ENCODE assay signal across 29 cellular contexts in the genomic region with DNA sequence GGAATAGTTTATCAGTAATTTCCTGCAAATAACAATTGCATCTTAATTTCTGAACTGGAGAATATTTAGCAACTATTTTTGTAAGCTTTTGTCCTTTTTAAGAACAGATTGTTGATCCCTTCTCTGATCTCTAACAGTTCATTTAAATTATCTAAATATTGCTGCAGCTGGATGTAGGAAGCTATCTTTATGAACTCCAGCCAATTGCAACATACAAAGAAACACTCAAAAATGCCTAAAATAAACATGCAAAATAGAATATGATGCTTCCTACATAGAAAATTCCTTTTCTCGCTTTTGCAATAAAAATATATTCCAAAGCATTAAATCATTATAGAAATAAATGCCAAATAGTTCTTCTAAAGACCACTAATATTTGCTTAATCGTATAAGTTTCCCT.
"Had no signal": no experiment of that assay in that cellular context is flagged by ENCODE, and none has a peak within 500 bp of the region (broad histone marks: within the 10 kb centered on the region; RNA-seq: fewer than 3 reads in every experiment).

No MANE protein-coding gene starts in this region.

- DNase-seq: activated CD4-positive, alpha-beta memory T cell treated with anti-CD3 and anti-CD28 coated beads for 36 hours; activated CD4-positive, alpha-beta T cell treated with anti-CD3 and anti-CD28 coated beads, Interleukin-2, amount 10 ng/mL, durations not matched to agents 7 days and 5 days; activated CD4-positive, CD25-positive, alpha-beta regulatory T cell; activated CD8-positive, alpha-beta memory T cell treated with anti-CD3 and anti-CD28 coated beads for 24 hours; activated effector memory CD4-positive, alpha-beta T cell treated with anti-CD3 and anti-CD28 coated beads, Interleukin-2, amount 50 U/mL, for 16 hours; activated naive CD4-positive, alpha-beta T cell treated with Interleukin-2 at 50 U/mL for 16 hours; activated naive CD8-positive, alpha-beta T cell treated with anti-CD3 and anti-CD28 coated beads, Interleukin-2, amount 50 U/mL, for 24 hours; activated T-cell treated with anti-CD3 and anti-CD28 coated beads, Interleukin-2, amount 50 U/mL, for 4 hours; amygdala; brain microvascular endothelial cell; central memory CD4-positive, alpha-beta T cell; KG1; NCI-H1092; NCI-H1417; NCI-H1694; NCI-H2029; NCI-H2107; NCI-H2171 treated with DMSO at 0.1 percent for 48 hours; NCI-H226; NCI-H526; NCI-H774; OCI-M1; RPMI8226; T-helper 1 cell had no signal

- ATAC-seq: activated naive CD4-positive, alpha-beta T cell treated with anti-CD3 and anti-CD28 coated beads, Interleukin-2, amount 50 U/mL, for 72 hours; activated naive CD8-positive, alpha-beta T cell treated with anti-CD3 and anti-CD28 coated beads, Interleukin-2, amount 50 U/mL, for 24 hours; activated T-cell treated with anti-CD3 and anti-CD28 coated beads, Interleukin-2, amount 50 U/mL, for 4 hours; Panc1; Right ventricle myocardium inferior had no signal

- H3K27ac ChIP-seq: brain microvascular endothelial cell, SK-N-MC, VCaP had no signal

- H3K36me3 ChIP-seq: brain microvascular endothelial cell had no signal

- H3K27me3 ChIP-seq: brain microvascular endothelial cell had no signal

- H3K4me3 ChIP-seq: SK-N-MC had no signal
